10 cellular contexts compared by ENCODE assay signal in genomic region chr2:26067980-26068507, GRCh38. TPM values are rescaled to one million over a fixed set of nuclear protein-coding genes. Genes with fewer than 3 reads are reported as not detected.
DNase-seq lines count a peak whose midpoint lies in the region; ATAC-seq, FAIRE-seq and TF ChIP-seq lines count a peak whose summit lies in the region.
"Had no signal": no experiment of that assay in that cellular context is flagged by ENCODE, and none has a peak within 500 bp of the region (broad histone marks: within the 10 kb centered on the region; RNA-seq: fewer than 3 reads in every experiment).

No MANE protein-coding gene starts in this region.

- in situ Hi-C loops in Panc1 (cut with HindIII; ENCODE audit: low pct_unique_long_range_greater_than_20kb, low sequenced_read_pairs), result no loop called here

- BruUV-seq in Panc1 (replicated peaks; lab: Mats Ljungman, UMichigan), result no TSS peak
- BruUV-seq in endothelial cell of umbilical vein (replicated peaks; lab: Mats Ljungman, UMichigan), result no TSS peak

- H2AFZ ChIP-seq in endothelial cell of umbilical vein (ENCODE audit: low read depth, low read length), result no peak overlapping the region

- TF ChIP-seq POLR2A in endothelial cell of umbilical vein (IDR thresholded peaks at IDR 0.05; ENCODE audit: low read depth, low read length), result no peak
- no peak for TF ChIP-seq POLR2A in prostate gland (IDR thresholded peaks at IDR 0.05)

- H3K4me1 ChIP-seq in Panc1 (ENCODE audit: control insufficient read depth, insufficient read depth, low read length), result peaks cover 24% of the 10 kb centered on the region
- peaks cover 20% of the 10 kb centered on the region for H3K4me1 ChIP-seq in endothelial cell of umbilical vein (ENCODE audit: control insufficient read depth, extremely low read depth, insufficient read depth, low read length)
- H3K4me1 ChIP-seq in prostate gland (replicated peaks), result no peaks in the 10 kb centered on the region

- peaks cover 88% of the 10 kb centered on the region for H3K79me2 ChIP-seq in endothelial cell of umbilical vein (ENCODE audit: control insufficient read depth, insufficient read depth, low read length)

- peaks cover 3% of the 10 kb centered on the region; the same call in 1 of the 2 replicates for H3K36me3 ChIP-seq in Panc1 (ENCODE audit: control insufficient read depth, insufficient read depth, low read length)
- H3K36me3 ChIP-seq in endothelial cell of umbilical vein (ENCODE audit: control insufficient read depth in 2 of 2, extremely low read depth in 1 of 2, insufficient read depth in 2 of 2, low read length in 2 of 2), result no peaks in the 10 kb centered on the region
- no peaks in the 10 kb centered on the region for H3K36me3 ChIP-seq in prostate gland

- no peaks in the 10 kb centered on the region for H3K27me3 ChIP-seq in Panc1 (ENCODE audit: control insufficient read depth, insufficient read depth, low read length)
- no peaks in the 10 kb centered on the region for H3K27me3 ChIP-seq in endothelial cell of umbilical vein (ENCODE audit: control insufficient read depth in 2 of 2, insufficient read depth in 2 of 2, low read length in 2 of 2)
- H3K27me3 ChIP-seq in prostate gland (replicated peaks; ENCODE audit: insufficient read depth), result no peaks in the 10 kb centered on the region
- H3K27me3 ChIP-seq: suprapubic skin had no signal

- POLR2A ChIA-PET in Panc1 (lab: Charles Lee), result no interaction called here
- POLR2A ChIA-PET in endothelial cell of umbilical vein (lab: Charles Lee), result interaction anchor here (0.5 to 1.0 kb wide), 2 partner anchors 11 to 17 kb away, joined by 3 read pairs; no protein-coding TSS in a partner anchor

- H3K4me3 ChIP-seq in Panc1 (ENCODE audit: low read depth in 2 of 2, low read length in 2 of 2) (no peak overlapping the region), endothelial cell of umbilical vein (replicated peaks in 1 of 3; ENCODE audit: insufficient read depth in 1 of 3, low read depth in 1 of 3, low read length in 3 of 3) (no peak overlapping the region), prostate gland (no peak overlapping the region)
- H3K4me3 ChIP-seq: suprapubic skin had no signal

- no peaks in the 10 kb centered on the region for H3K9me3 Mint-ChIP-seq in activated T-cell treated with anti-CD3 and anti-CD28 coated beads, Interleukin-2, amount 50 U/mL, for 24 hours
- no peaks in the 10 kb centered on the region for H3K9me3 Mint-ChIP-seq in stimulated activated memory B cell treated with anti-CD40 and anti-IgM and Interleukin-4, amounts not matched to agents 10 μg/mL and 1 μg/mL and 100 μg/mL, for 72 hours

- FAIRE-seq in endothelial cell of umbilical vein (lab: Jason Lieb, UNC), result no peak

- H3K9ac ChIP-seq in endothelial cell of umbilical vein (replicated peaks; ENCODE audit: extremely low read depth, insufficient read depth, low read length), result no peak overlapping the region

- peak overlapping the region; percentile 75 for H3K4me2 ChIP-seq in endothelial cell of umbilical vein (ENCODE audit: insufficient read depth, low read length)

- H3K36me3 Mint-ChIP-seq in activated T-cell treated with anti-CD3 and anti-CD28 coated beads, Interleukin-2, amount 50 U/mL, for 24 hours (ENCODE audit: low read depth), result peaks cover 45% of the 10 kb centered on the region
- H3K36me3 Mint-ChIP-seq in stimulated activated memory B cell treated with anti-CD40 and anti-IgM and Interleukin-4, amounts not matched to agents 10 μg/mL and 1 μg/mL and 100 μg/mL, for 72 hours, result peaks cover 22% of the 10 kb centered on the region

- no peaks in the 10 kb centered on the region for H3K27me3 Mint-ChIP-seq in activated T-cell treated with anti-CD3 and anti-CD28 coated beads, Interleukin-2, amount 50 U/mL, for 24 hours
- no peaks in the 10 kb centered on the region for H3K27me3 Mint-ChIP-seq in stimulated activated memory B cell treated with anti-CD40 and anti-IgM and Interleukin-4, amounts not matched to agents 10 μg/mL and 1 μg/mL and 100 μg/mL, for 72 hours

- peak overlapping the region; percentile 68 for H3K4me3 Mint-ChIP-seq in activated T-cell treated with anti-CD3 and anti-CD28 coated beads, Interleukin-2, amount 50 U/mL, for 24 hours
- peak overlapping the region; percentile 13 for H3K4me3 Mint-ChIP-seq in stimulated activated memory B cell treated with anti-CD40 and anti-IgM and Interleukin-4, amounts not matched to agents 10 μg/mL and 1 μg/mL and 100 μg/mL, for 72 hours

- H3K27ac ChIP-seq in Panc1 (ENCODE audit: low read length) (peak overlapping the region; percentile 70), endothelial cell of umbilical vein (ENCODE audit: insufficient read depth, low read depth, low read length) (peak overlapping the region; percentile 57), prostate gland (no peak overlapping the region)
- H3K27ac ChIP-seq: suprapubic skin had no signal

- H3K9me3 ChIP-seq in Panc1 (ENCODE audit: control insufficient read depth, insufficient read depth, low read depth, low read length) (no peaks in the 10 kb centered on the region), endothelial cell of umbilical vein (replicated peaks; ENCODE audit: control insufficient read depth, insufficient read depth, low read length) (no peaks in the 10 kb centered on the region), prostate gland (no peaks in the 10 kb centered on the region)
- H3K9me3 ChIP-seq: suprapubic skin had no signal

- dilution Hi-C loops in endothelial cell of umbilical vein (cut with MboI; ENCODE audit: extremely low pct_ligation_motif_present, low sequenced_read_pairs), result no loop called here

- ATAC-seq in Panc1 (0 out of 2 replicates have a peak, but pooled peaks have one; percentile 52), HG03442 (IDR thresholded peaks at IDR 0.05; ENCODE audit: unreplicated experiment) (no peak), GM18502 (IDR thresholded peaks at IDR 0.05; ENCODE audit: poor library complexity, unreplicated experiment) (no peak)
- ATAC-seq in stimulated activated memory B cell treated with anti-CD40 and anti-IgM and Interleukin-4, amounts not matched to agents 10 μg/mL and 1 μg/mL and 100 μg/mL, for 72 hours, result no peak

- H3K4me1 Mint-ChIP-seq in activated T-cell treated with anti-CD3 and anti-CD28 coated beads, Interleukin-2, amount 50 U/mL, for 24 hours (ENCODE audit: low read depth), result peaks cover 61% of the 10 kb centered on the region
- H3K4me1 Mint-ChIP-seq in stimulated activated memory B cell treated with anti-CD40 and anti-IgM and Interleukin-4, amounts not matched to agents 10 μg/mL and 1 μg/mL and 100 μg/mL, for 72 hours, result peaks cover 47% of the 10 kb centered on the region

- H3K27ac Mint-ChIP-seq in activated T-cell treated with anti-CD3 and anti-CD28 coated beads, Interleukin-2, amount 50 U/mL, for 24 hours, result peak overlapping the region; percentile 95
- H3K27ac Mint-ChIP-seq in stimulated activated memory B cell treated with anti-CD40 and anti-IgM and Interleukin-4, amounts not matched to agents 10 μg/mL and 1 μg/mL and 100 μg/mL, for 72 hours, result peak overlapping the region; percentile 70

- peaks cover 12% of the 10 kb centered on the region for H4K20me1 ChIP-seq in endothelial cell of umbilical vein (replicated peaks; ENCODE audit: control insufficient read depth, extremely low read depth, insufficient read depth, low read length)

- 91% methylated on average over 2 of the region's 3 CpGs for WGBS in prostate gland

- no peaks in the 10 kb centered on the region for H3K9me1 ChIP-seq in endothelial cell of umbilical vein (replicated peaks; ENCODE audit: control insufficient read depth, extremely low read depth, insufficient read depth, low read length)

- no peak for DNase-seq in activated T-cell treated with anti-CD3 and anti-CD28 coated beads, Interleukin-2, amount 50 U/mL, for 24 hours
- DNase-seq in activated T-cell treated with anti-CD3 and anti-CD28 coated beads, Interleukin-2, amount 50 U/mL, for 48 hours, result no peak
- DNase-seq in Panc1 (ENCODE audit: low read depth, low spot score), result no peak
- peak; percentile 6 for DNase-seq in endothelial cell of umbilical vein (ENCODE audit: low read depth, low spot score)
- DNase-seq in prostate gland (ENCODE audit: low spot score), result no peak
- DNase-seq: effector CD8-positive, alpha-beta T cell had no signal

- CTCF ChIA-PET in Panc1 (lab: Charles Lee) (no interaction called here), endothelial cell of umbilical vein (lab: Charles Lee) (interaction anchor here (1.0 to 2.2 kb wide), 5 partner anchors 20 to 706 kb away, joined by 3 to 19 read pairs (median 5); no protein-coding TSS in a partner anchor)

- intact Hi-C loops in Panc1 (cut with micrococcal nuclease; ENCODE audit: unreplicated experiment) (no loop called here), endothelial cell of umbilical vein (cut with micrococcal nuclease) (loop anchor here (2.0 to 5.0 kb wide), 2 partner anchors 71 to 116 kb away; no protein-coding TSS in a partner anchor), prostate gland (cut with DNase I) (no loop called here)

- no peak for TF ChIP-seq CTCF in Panc1 (IDR thresholded peaks at IDR 0.05)
- TF ChIP-seq CTCF in endothelial cell of umbilical vein (IDR thresholded peaks at IDR 0.05; ENCODE audit: extremely low read depth in 1 of 2, insufficient read depth in 1 of 2, low read depth in 1 of 2, low read length in 2 of 2), result no peak
- TF ChIP-seq CTCF in prostate gland (IDR thresholded peaks at IDR 0.05), result no peak

TF ChIP-seq in endothelial cell of umbilical vein, 7 proteins besides CTCF, POLR2A, EP300 and RAD21 (continues in another document):
- TF ChIP-seq MAX (IDR thresholded peaks at IDR 0.05; ENCODE audit: insufficient read depth, insufficient read length), result no peak
- TF ChIP-seq FOS (IDR thresholded peaks at IDR 0.05; ENCODE audit: borderline replicate concordance, insufficient read depth, low read length), result no peak
- TF ChIP-seq MYC (IDR thresholded peaks at IDR 0.05; ENCODE audit: low read depth, low read length), result no peak
- TF ChIP-seq GATA2 (IDR thresholded peaks at IDR 0.05; ENCODE audit: insufficient read depth, insufficient read length, low read depth, low read length), result no peak
- TF ChIP-seq JUN (IDR thresholded peaks at IDR 0.05; ENCODE audit: borderline replicate concordance, insufficient read depth, insufficient read length, low read depth), result no peak

RNA-seq across cellular contexts. Expression of gene RAB10, which starts 34.2 kb away (rescaled TPM):
- total RNA-seq in Panc1 (2021; ENCODE audit: unreplicated experiment) (208 TPM), endothelial cell of umbilical vein (104 and 105 TPM in 2 replicates), prostate gland (100 to 1,000 TPM; 118 to 139 TPM)
- 153 TPM for polyA plus RNA-seq in Panc1 (2012; ENCODE audit: insufficient read length)
- polyA plus RNA-seq in endothelial cell of umbilical vein, result 37.2 and 45.1 TPM in 2 replicates
- polyA plus RNA-seq in endothelial cell of umbilical vein (2011; cell fraction: cytosol; rRNA removed), result 48.8 and 57.1 TPM in 2 replicates
- polyA plus RNA-seq in endothelial cell of umbilical vein (2011; cell fraction: nucleus; rRNA removed), result 28.3 and 47.0 TPM in 2 replicates
- 116 and 132 TPM in 2 replicates for polyA plus RNA-seq in endothelial cell of umbilical vein (2012)
- polyA minus RNA-seq in endothelial cell of umbilical vein, result 37.7 and 47.7 TPM in 2 replicates
- 91.3 TPM for polyA minus RNA-seq in endothelial cell of umbilical vein (2011; cell fraction: cytosol; rRNA and poly(A)+ RNA removed)
- 32.4 and 40.7 TPM in 2 replicates for polyA minus RNA-seq in endothelial cell of umbilical vein (2011; cell fraction: nucleus; rRNA and poly(A)+ RNA removed)

Comparison
In these comparisons a context has a peak if more than half of its experiments do, and no peak if none do; other contexts are left out.
1. H3K27ac ChIP-seq: peak in Panc1 (single experiment) and endothelial cell of umbilical vein (single experiment); none in prostate gland (0 of 2).